9 cellular contexts compared by ENCODE assay signal in the genomic region with DNA sequence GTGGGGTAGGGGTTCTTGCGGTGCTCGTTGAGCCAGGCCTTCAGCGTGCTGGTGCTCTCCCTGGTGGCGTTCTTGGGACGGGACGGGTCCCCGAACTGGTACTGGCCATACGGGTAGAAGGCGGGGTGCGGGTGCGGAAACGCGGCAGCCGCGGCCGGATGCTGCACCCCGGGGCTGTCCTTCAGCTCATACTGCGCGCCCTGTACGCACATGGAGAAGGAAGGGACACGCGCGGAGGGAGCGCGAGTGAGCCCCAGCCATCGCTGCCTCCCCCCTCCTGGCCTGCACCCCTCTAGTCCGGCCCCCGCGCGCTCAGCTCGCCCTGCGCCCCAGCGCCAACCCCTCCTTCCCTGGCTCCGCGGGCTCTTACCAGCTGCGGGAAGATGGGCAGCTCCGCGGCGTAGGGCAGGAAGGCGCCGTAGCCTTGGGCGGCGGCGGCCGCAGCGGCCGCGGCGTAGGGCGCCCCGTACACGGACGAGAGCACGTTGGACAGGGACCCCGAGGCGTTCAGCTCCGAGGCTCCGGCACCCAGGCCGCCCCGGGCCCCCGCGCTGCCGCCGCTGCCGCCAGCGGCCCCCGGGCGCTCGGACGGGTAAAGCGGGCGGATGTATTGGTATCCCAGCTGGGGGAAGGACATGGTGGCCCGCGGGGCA. TPM values are rescaled to one million over a fixed set of nuclear protein-coding genes. Genes with fewer than 3 reads are reported as not detected.
DNase-seq lines count a peak whose midpoint lies in the region; ATAC-seq lines count a peak whose summit lies in the region.
"Had no signal": no experiment of that assay in that cellular context is flagged by ENCODE, and none has a peak within 500 bp of the region (broad histone marks: within the 10 kb centered on the region; RNA-seq: fewer than 3 reads in every experiment).

No MANE protein-coding gene starts in this region.

- H3K4me1 Mint-ChIP-seq in activated CD4-positive, alpha-beta T cell treated with anti-CD3 and anti-CD28 coated beads, Interleukin-2, amount 10 ng/mL, durations not matched to agents 7 days and 5 days, result peaks cover 20% of the 10 kb centered on the region
- H3K4me1 Mint-ChIP-seq in T-helper 2 cell treated with Interferon-gamma antibody and Interleukin-4, amounts not matched to agents 5 μg/mL and 100 μg/mL, for 36 hours (ENCODE audit: low read depth), result peaks cover 23% of the 10 kb centered on the region

- H3K27me3 Mint-ChIP-seq in activated CD4-positive, alpha-beta T cell treated with anti-CD3 and anti-CD28 coated beads, Interleukin-2, amount 10 ng/mL, durations not matched to agents 7 days and 5 days, result peaks cover 78% of the 10 kb centered on the region
- H3K27me3 Mint-ChIP-seq in T-helper 2 cell treated with Interferon-gamma antibody and Interleukin-4, amounts not matched to agents 5 μg/mL and 100 μg/mL, for 36 hours (ENCODE audit: low read depth), result peaks cover 75% of the 10 kb centered on the region

- H3K36me3 Mint-ChIP-seq in activated CD4-positive, alpha-beta T cell treated with anti-CD3 and anti-CD28 coated beads, Interleukin-2, amount 10 ng/mL, durations not matched to agents 7 days and 5 days (ENCODE audit: low read depth), result peaks cover 8% of the 10 kb centered on the region
- H3K36me3 Mint-ChIP-seq in T-helper 2 cell treated with Interferon-gamma antibody and Interleukin-4, amounts not matched to agents 5 μg/mL and 100 μg/mL, for 36 hours (ENCODE audit: low read depth), result peaks cover 13% of the 10 kb centered on the region

- no peaks in the 10 kb centered on the region for H3K9me3 ChIP-seq in skeletal muscle tissue (ENCODE audit: control insufficient read depth in 3 of 3, low read length in 3 of 3)

- intact Hi-C loops in Right ventricle myocardium superior (cut with DNase I), result loop anchor here (5.0 to 10.0 kb wide), 5 partner anchors 93 to 647 kb away; a partner anchor contains a TSS

- H3K27ac ChIP-seq in skeletal muscle tissue (ENCODE audit: low read depth, low read length), result no peak overlapping the region

- no peaks in the 10 kb centered on the region for H3K36me3 ChIP-seq in skeletal muscle tissue (ENCODE audit: control insufficient read depth in 3 of 3, insufficient read depth in 3 of 3, low read length in 3 of 3)

- H3K4me3 ChIP-seq in skeletal muscle tissue (ENCODE audit: low read length in 3 of 3), result peak overlapping the region; percentile 62 to 86 (median 85)

- CTCF ChIA-PET in activated CD4-positive, alpha-beta T cell treated with anti-CD3 and anti-CD28 coated beads, Interleukin-2, amount 10 ng/mL, durations not matched to agents 7 days and 5 days (lab: Charles Lee), result interaction anchor here (0.6 to 0.9 kb wide), 2 partner anchors 13 to 1053 kb away, joined by 3 read pairs; no protein-coding TSS in a partner anchor

- H3K27ac Mint-ChIP-seq in activated CD4-positive, alpha-beta T cell treated with anti-CD3 and anti-CD28 coated beads, Interleukin-2, amount 10 ng/mL, durations not matched to agents 7 days and 5 days, result no peak overlapping the region
- peak overlapping the region; percentile 74 for H3K27ac Mint-ChIP-seq in T-helper 2 cell treated with Interferon-gamma antibody and Interleukin-4, amounts not matched to agents 5 μg/mL and 100 μg/mL, for 36 hours

- H3K9me3 Mint-ChIP-seq in activated CD4-positive, alpha-beta T cell treated with anti-CD3 and anti-CD28 coated beads, Interleukin-2, amount 10 ng/mL, durations not matched to agents 7 days and 5 days, result no peaks in the 10 kb centered on the region
- peaks cover 4% of the 10 kb centered on the region for H3K9me3 Mint-ChIP-seq in T-helper 2 cell treated with Interferon-gamma antibody and Interleukin-4, amounts not matched to agents 5 μg/mL and 100 μg/mL, for 36 hours
- H3K9me3 Mint-ChIP-seq: activated T-cell treated with anti-CD3 and anti-CD28 coated beads, Interleukin-2, amount 50 U/mL, for 4 hours had no signal

- peak overlapping the region in 2 of 3 donors; percentile 45 to 83 for H3K9ac ChIP-seq in skeletal muscle tissue (ENCODE audit: low read depth in 1 of 3, low read length in 3 of 3)

- H3K4me3 Mint-ChIP-seq in activated CD4-positive, alpha-beta T cell treated with anti-CD3 and anti-CD28 coated beads, Interleukin-2, amount 10 ng/mL, durations not matched to agents 7 days and 5 days, result peak overlapping the region; percentile 41
- H3K4me3 Mint-ChIP-seq in T-helper 2 cell treated with Interferon-gamma antibody and Interleukin-4, amounts not matched to agents 5 μg/mL and 100 μg/mL, for 36 hours, result peak overlapping the region; percentile 68

- POLR2A ChIA-PET in activated CD4-positive, alpha-beta T cell treated with anti-CD3 and anti-CD28 coated beads, Interleukin-2, amount 10 ng/mL, durations not matched to agents 7 days and 5 days (lab: Charles Lee), result no interaction called here

- DNase-seq in activated CD4-positive, alpha-beta T cell treated with anti-CD3 and anti-CD28 coated beads, Interleukin-2, amount 10 ng/mL, durations not matched to agents 7 days and 5 days, result no peak
- DNase-seq in activated CD4-positive, alpha-beta T cell treated with anti-CD3 and anti-CD28 coated beads for 48 hours, result no peak
- DNase-seq in T-helper 2 cell treated with Interferon-gamma antibody and Interleukin-4, amounts not matched to agents 5 μg/mL and 100 μg/mL, for 36 hours (ENCODE audit: low spot score), result no peak
- peak; percentile 54 for DNase-seq in Right ventricle myocardium superior
- no peak for DNase-seq in stimulated activated CD4-positive, alpha-beta T cell treated with anti-CD3 and anti-CD28 coated beads, Interleukin-12 subunit alpha, Interleukin-12 subunit beta, amount 100 ng/mL, for 4 hours
- DNase-seq in H4 (ENCODE audit: low spot score), result no peak
- no peak for DNase-seq in NCI-H187 (lab: John Stamatoyannopoulos, UW)
- DNase-seq: activated T-cell treated with anti-CD3 and anti-CD28 coated beads, Interleukin-2, amount 50 U/mL, for 4 hours had no signal

- peak; percentile 1 for ATAC-seq in Right ventricle myocardium superior (ENCODE audit: poor library complexity)

- peaks cover 0 to 36% (median 13%) of the 10 kb centered on the region in 3 donors for H3K27me3 ChIP-seq in skeletal muscle tissue (ENCODE audit: control insufficient read depth in 3 of 3, insufficient read depth in 3 of 3, low read length in 3 of 3)

- peaks cover 6 to 18% (median 13%) of the 10 kb centered on the region in 3 donors for H3K4me1 ChIP-seq in skeletal muscle tissue (ENCODE audit: control insufficient read depth in 3 of 3, insufficient read depth in 3 of 3, low read length in 3 of 3)

RNA-seq across cellular contexts. Expression of a gene that starts 1.0 kb away (rescaled TPM):
- not detected for total RNA-seq in activated CD4-positive, alpha-beta T cell treated with anti-CD3 and anti-CD28 coated beads, Interleukin-2, amount 10 ng/mL, durations not matched to agents 7 days and 5 days
- 42.4 TPM for total RNA-seq in Right ventricle myocardium superior
- 7.8 TPM for total RNA-seq in skeletal muscle tissue
- total RNA-seq in H4 (2014; rRNA removed; shearing (Covaris generic)), result 0.64 and 2.6 TPM in 2 replicates
